Comparison of ENCODE assay signal across 8 cellular contexts in the genomic region with DNA sequence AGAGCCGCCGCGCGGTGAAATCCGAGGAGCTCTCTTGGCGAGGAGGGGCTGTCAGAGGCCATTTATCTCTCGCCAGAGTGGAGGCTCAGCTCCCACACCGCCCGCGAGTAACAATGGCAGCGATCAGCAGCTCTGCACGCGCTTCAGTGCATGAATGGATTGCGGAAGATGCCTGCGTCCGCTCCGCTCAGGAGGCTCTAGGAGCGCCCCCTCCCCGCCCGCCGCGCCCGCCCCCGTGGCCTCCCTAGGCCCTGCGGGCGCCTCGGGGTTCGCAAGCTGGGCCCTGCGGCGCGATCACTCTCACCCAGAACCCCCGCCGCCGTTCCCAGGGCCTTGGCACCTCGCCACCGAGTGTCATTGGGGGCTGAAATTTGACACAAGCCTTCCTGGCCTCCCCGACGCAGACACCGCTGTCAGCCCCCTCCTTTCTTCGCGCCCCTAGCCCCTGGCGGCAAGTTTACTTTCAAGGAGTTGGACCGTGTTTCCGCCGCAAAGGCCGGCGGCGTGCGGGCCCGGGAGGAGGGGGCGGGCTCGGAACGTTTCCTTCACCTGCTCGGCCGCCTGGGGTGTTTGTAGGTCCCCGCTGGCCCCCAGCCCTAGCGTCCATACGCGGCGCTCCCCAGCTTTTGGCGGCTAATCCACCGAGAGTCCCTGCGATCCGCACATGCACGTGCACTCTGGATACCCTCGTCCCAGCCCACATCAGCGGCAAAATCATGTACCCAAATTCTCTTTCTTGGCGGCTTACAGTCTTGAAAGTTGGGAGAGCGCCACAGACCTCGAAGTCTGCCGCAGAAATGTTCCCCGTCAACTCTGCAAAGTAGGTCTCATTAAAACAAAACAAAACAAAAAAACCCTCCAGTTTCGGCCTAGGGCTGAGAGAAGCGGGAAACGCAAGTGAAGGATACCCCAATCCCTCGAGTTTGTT. TPM values are rescaled to one million over a fixed set of nuclear protein-coding genes. Genes with fewer than 3 reads are reported as not detected.
DNase-seq lines count a peak whose midpoint lies in the region; ATAC-seq and TF ChIP-seq lines count a peak whose summit lies in the region.

No MANE protein-coding gene starts in this region.

- H3K9me2 ChIP-seq in MM.1S (replicated peaks; ENCODE audit: insufficient read depth, low read length): no peaks in the 10 kb centered on the region

- DNase-seq in CD1c-positive myeloid dendritic cell (ENCODE audit: extremely low spot score) (peak; percentile 50), HL-60 (ENCODE audit: low read depth in 1 of 2, low spot score in 1 of 2) (peak in 1 of 2 experiments; percentile 46), left ventricle myocardium superior (peak; percentile 46), retina (peak; percentile 65), MM.1S (no peak), cerebellar cortex (ENCODE audit: low spot score) (no peak)
- DNase-seq in activated naive CD4-positive, alpha-beta T cell treated with anti-CD3 and anti-CD28 coated beads, Interleukin-2, amount 50 U/mL, for 72 hours (ENCODE audit: low spot score in 2 of 2): no peak

- ATAC-seq in activated naive CD4-positive, alpha-beta T cell treated with anti-CD3 and anti-CD28 coated beads, Interleukin-2, amount 50 U/mL, for 72 hours: peak; percentile 74 to 79
- ATAC-seq in left ventricle myocardium superior: peak; percentile 55
- no peak for ATAC-seq in HG03439 (IDR thresholded peaks at IDR 0.05; ENCODE audit: unreplicated experiment)

- no peak overlapping the region for H2AFZ ChIP-seq in MM.1S (ENCODE audit: low read length)

- H3K27ac ChIP-seq in HL-60 (replicated peaks) (peak overlapping the region; percentile 86), MM.1S (ENCODE audit: low read length) (no peak overlapping the region)

- TF ChIP-seq CTCF in HL-60 (IDR thresholded peaks at IDR 0.05; ENCODE audit: insufficient read depth, low read length): no peak
- no peak for TF ChIP-seq CTCF in MM.1S (IDR thresholded peaks at IDR 0.05; ENCODE audit: low read length)

- H3K27ac Mint-ChIP-seq in activated naive CD4-positive, alpha-beta T cell treated with anti-CD3 and anti-CD28 coated beads, Interleukin-2, amount 50 U/mL, for 72 hours: no peak overlapping the region

- no peaks in the 10 kb centered on the region for H4K20me1 ChIP-seq in MM.1S (ENCODE audit: insufficient read depth, low read length)

- H3K4me2 ChIP-seq in MM.1S (ENCODE audit: low read depth, low read length): no peak overlapping the region

- H3K9me3 ChIP-seq in MM.1S (replicated peaks; ENCODE audit: insufficient read depth, low read length): no peaks in the 10 kb centered on the region

- no peak overlapping the region for H3K9ac ChIP-seq in MM.1S (ENCODE audit: low read length)

- no peaks in the 10 kb centered on the region for H3K36me3 ChIP-seq in MM.1S (replicated peaks; ENCODE audit: insufficient read depth, low read length)

- peaks cover 0 to 5% of the 10 kb centered on the region in 2 donors for H3K36me3 Mint-ChIP-seq in activated naive CD4-positive, alpha-beta T cell treated with anti-CD3 and anti-CD28 coated beads, Interleukin-2, amount 50 U/mL, for 72 hours

- H3F3A ChIP-seq in MM.1S (ENCODE audit: insufficient read depth, low read length): no peaks in the 10 kb centered on the region

- H3K79me2 ChIP-seq in MM.1S (ENCODE audit: low read length): no peaks in the 10 kb centered on the region

- intact Hi-C loops in left ventricle myocardium superior (cut with micrococcal nuclease): no loop called here

- H3K4me1 ChIP-seq in MM.1S (ENCODE audit: low read length): no peaks in the 10 kb centered on the region

- peak overlapping the region; percentile 40 for H3K4me3 ChIP-seq in HL-60 (replicated peaks; ENCODE audit: insufficient read depth, low read length)
- no peak overlapping the region for H3K4me3 ChIP-seq in MM.1S (ENCODE audit: low read length)

- H3K27me3 ChIP-seq in HL-60 (ENCODE audit: insufficient read depth, poor library complexity, severe bottlenecking) (no peaks in the 10 kb centered on the region), MM.1S (replicated peaks; ENCODE audit: insufficient read depth, low read length) (no peaks in the 10 kb centered on the region)

- no peaks in the 10 kb centered on the region for H3K9me3 Mint-ChIP-seq in activated naive CD4-positive, alpha-beta T cell treated with anti-CD3 and anti-CD28 coated beads, Interleukin-2, amount 50 U/mL, for 72 hours

RNA-seq across cellular contexts. Expression of a gene that starts 49.0 kb away (rescaled TPM):
- 10 to 100 TPM; 46.9 to 48.3 TPM for total RNA-seq in activated naive CD4-positive, alpha-beta T cell treated with anti-CD3 and anti-CD28 coated beads, Interleukin-2, amount 50 U/mL, for 72 hours
- 16.4 TPM for total RNA-seq in left ventricle myocardium superior

Comparison
In these comparisons a context has a peak if more than half of its experiments do, and no peak if none do; other contexts are left out.
1. DNase-seq: peak in CD1c-positive myeloid dendritic cell (single experiment), left ventricle myocardium superior (single experiment) and retina (single experiment); none in activated naive CD4-positive, alpha-beta T cell treated with anti-CD3 and anti-CD28 coated beads, Interleukin-2, amount 50 U/mL, for 72 hours (0 of 2), MM.1S (single experiment) and cerebellar cortex (single experiment).